Comparison of ENCODE assay signal across 10 cellular contexts in the genomic region with DNA sequence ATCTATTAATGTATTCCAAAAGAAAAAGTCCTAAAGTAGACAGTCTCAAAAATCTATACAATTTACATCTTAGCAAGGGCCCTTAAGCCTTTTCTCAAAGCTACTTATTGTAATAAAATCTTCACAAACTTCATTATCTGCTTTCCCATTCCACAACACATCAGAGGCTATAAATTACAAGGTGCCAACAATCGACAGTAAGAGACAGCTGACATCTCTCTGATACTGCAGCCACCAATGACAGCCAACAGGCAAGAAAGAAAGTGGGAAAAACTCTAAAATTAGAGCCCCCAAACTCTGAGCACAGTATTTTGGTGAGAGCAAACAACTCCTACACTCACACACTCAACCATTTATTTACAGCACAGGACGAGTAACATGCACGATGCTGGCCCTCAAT. TPM values are rescaled to one million over a fixed set of nuclear protein-coding genes. Genes with fewer than 3 reads are reported as not detected.
DNase-seq lines count a peak whose midpoint lies in the region; ATAC-seq and TF ChIP-seq lines count a peak whose summit lies in the region.
"Had no signal": no experiment of that assay in that cellular context is flagged by ENCODE, and none has a peak within 500 bp of the region (broad histone marks: within the 10 kb centered on the region; RNA-seq: fewer than 3 reads in every experiment).

No MANE protein-coding gene starts in this region.

- CTCF ChIA-PET in RWPE1 (lab: Yijun Ruan, JAX): interaction anchor here (0.7 to 2.2 kb wide), 4 partner anchors 100 to 864 kb away, joined by 3 to 9 read pairs (median 4); no protein-coding TSS in a partner anchor

- H3K27me3 ChIP-seq in cardiac muscle cell (no peaks in the 10 kb centered on the region), lower lobe of right lung (ENCODE audit: low read depth) (no peaks in the 10 kb centered on the region), tibial artery (no peaks in the 10 kb centered on the region)

- ATAC-seq in left ventricle myocardium superior: no peak
- ATAC-seq in activated naive CD8-positive, alpha-beta T cell treated with anti-CD3 and anti-CD28 coated beads, Interleukin-2, amount 10 ng/mL, durations not matched to agents 7 days and 5 days (ENCODE audit: low read depth): no peak
- ATAC-seq in lower lobe of right lung: no peak
- no peak for ATAC-seq in HG03469 (IDR thresholded peaks at IDR 0.05; ENCODE audit: unreplicated experiment)

- no peak for TF ChIP-seq CTCF in cardiac muscle cell (IDR thresholded peaks at IDR 0.05; ENCODE audit: low read depth, low read length)
- TF ChIP-seq CTCF in lower lobe of right lung (IDR thresholded peaks at IDR 0.05): no peak
- no peak for TF ChIP-seq CTCF in tibial artery (IDR thresholded peaks at IDR 0.05)
- no peak for TF ChIP-seq CTCF in RWPE1 (conservative IDR thresholded peaks at IDR 0.05; ENCODE audit: low read depth)

- H3K36me3 Mint-ChIP-seq in activated naive CD8-positive, alpha-beta T cell treated with anti-CD3 and anti-CD28 coated beads, Interleukin-2, amount 10 ng/mL, durations not matched to agents 7 days and 5 days: no peaks in the 10 kb centered on the region

- peak overlapping the region; percentile 90 for H3K4me3 Mint-ChIP-seq in activated naive CD8-positive, alpha-beta T cell treated with anti-CD3 and anti-CD28 coated beads, Interleukin-2, amount 10 ng/mL, durations not matched to agents 7 days and 5 days

- no peaks in the 10 kb centered on the region for H3K27me3 Mint-ChIP-seq in activated naive CD8-positive, alpha-beta T cell treated with anti-CD3 and anti-CD28 coated beads, Interleukin-2, amount 10 ng/mL, durations not matched to agents 7 days and 5 days

- H3K9me3 ChIP-seq in cardiac muscle cell (ENCODE audit: low read depth) (no peaks in the 10 kb centered on the region), lower lobe of right lung (no peaks in the 10 kb centered on the region), tibial artery (no peaks in the 10 kb centered on the region)

- H3K4me3 ChIP-seq in cardiac muscle cell (peak overlapping the region; percentile 0), lower lobe of right lung (peak overlapping the region; percentile 81), tibial artery (peak overlapping the region; percentile 92 to 98)

- peaks cover 15% of the 10 kb centered on the region for H3K4me1 ChIP-seq in cardiac muscle cell (ENCODE audit: low read depth)
- peaks cover 25% of the 10 kb centered on the region for H3K4me1 ChIP-seq in lower lobe of right lung
- peaks cover 0 to 21% (median 9%) of the 10 kb centered on the region in 4 donors for H3K4me1 ChIP-seq in tibial artery

- no peaks in the 10 kb centered on the region for H3K9me3 Mint-ChIP-seq in activated naive CD8-positive, alpha-beta T cell treated with anti-CD3 and anti-CD28 coated beads, Interleukin-2, amount 10 ng/mL, durations not matched to agents 7 days and 5 days

- intact Hi-C loops in left ventricle myocardium superior (cut with micrococcal nuclease) (no loop called here), lower lobe of right lung (cut with DNase I) (no loop called here), tibial artery (cut with DNase I; ENCODE audit: low total_unique reads) (no loop called here)

- H3K4me1 Mint-ChIP-seq in activated naive CD8-positive, alpha-beta T cell treated with anti-CD3 and anti-CD28 coated beads, Interleukin-2, amount 10 ng/mL, durations not matched to agents 7 days and 5 days: peaks cover 20% of the 10 kb centered on the region

- peak overlapping the region; percentile 64 for H3K27ac Mint-ChIP-seq in activated naive CD8-positive, alpha-beta T cell treated with anti-CD3 and anti-CD28 coated beads, Interleukin-2, amount 10 ng/mL, durations not matched to agents 7 days and 5 days

- POLR2A ChIA-PET in activated naive CD8-positive, alpha-beta T cell treated with anti-CD3 and anti-CD28 coated beads, Interleukin-2, amount 10 ng/mL, durations not matched to agents 7 days and 5 days (lab: Charles Lee): interaction anchor here (0.7 to 1.0 kb wide), 2 partner anchors 34 to 41 kb away, joined by 3 to 4 read pairs; no protein-coding TSS in a partner anchor
- POLR2A ChIA-PET in RWPE1 (lab: Yijun Ruan, JAX; ENCODE audit: low non-redundant PET): no interaction called here

- peaks cover 23% of the 10 kb centered on the region for H3K36me3 ChIP-seq in cardiac muscle cell
- peaks cover 35% of the 10 kb centered on the region for H3K36me3 ChIP-seq in lower lobe of right lung
- peaks cover 20 to 38% (median 36%) of the 10 kb centered on the region in 3 donors for H3K36me3 ChIP-seq in tibial artery

- H3K27ac ChIP-seq in cardiac muscle cell: no peak overlapping the region
- peak overlapping the region; percentile 93 for H3K27ac ChIP-seq in lower lobe of right lung
- H3K27ac ChIP-seq in tibial artery: peak overlapping the region in 1 of 2 donors; percentile 85
- H3K27ac ChIP-seq in RWPE1: no peak overlapping the region

- no peak for DNase-seq in cardiac muscle cell (ENCODE audit: low read depth in 1 of 2, low spot score in 1 of 2)
- no peak for DNase-seq in left ventricle myocardium superior
- no peak for DNase-seq in activated naive CD8-positive, alpha-beta T cell treated with anti-CD3 and anti-CD28 coated beads, Interleukin-2, amount 10 ng/mL, durations not matched to agents 7 days and 5 days
- DNase-seq in lower lobe of right lung: no peak
- no peak for DNase-seq in tibial artery
- DNase-seq in stimulated activated CD4-positive, alpha-beta T cell treated with anti-CD3 and anti-CD28 coated beads, Interleukin-1b, Interleukin-23, amount 100 ng/mL, for 48 hours: no peak
- DNase-seq in RWPE1 (ENCODE audit: low spot score): no peak
- DNase-seq: GOT3 had no signal

RNA-seq across cellular contexts. Expression of a gene that starts 2.2 kb away (rescaled TPM):
- total RNA-seq in cardiac muscle cell: 26.8 and 39.4 TPM in 2 replicates
- 29.4 and 35.8 TPM in 2 replicates for polyA plus RNA-seq in cardiac muscle cell
- 11.2 TPM for total RNA-seq in left ventricle myocardium superior
- 10 to 100 TPM; 15.4 to 17.3 TPM for total RNA-seq in activated naive CD8-positive, alpha-beta T cell treated with anti-CD3 and anti-CD28 coated beads, Interleukin-2, amount 10 ng/mL, durations not matched to agents 7 days and 5 days
- 28.9 TPM for total RNA-seq in lower lobe of right lung

RNA-seq across cellular contexts. Expression of a gene that starts 15.7 kb away (rescaled TPM):
- total RNA-seq in cardiac muscle cell: not detected in 2 replicates
- not detected in 2 replicates for polyA plus RNA-seq in cardiac muscle cell
- total RNA-seq in left ventricle myocardium superior: not detected
- total RNA-seq in activated naive CD8-positive, alpha-beta T cell treated with anti-CD3 and anti-CD28 coated beads, Interleukin-2, amount 10 ng/mL, durations not matched to agents 7 days and 5 days: not detected
- total RNA-seq in lower lobe of right lung: not detected
- total RNA-seq: bronchial epithelial cell had no signal

RNA-seq across cellular contexts. Expression of a gene that starts 49.3 kb away (rescaled TPM):
- total RNA-seq in cardiac muscle cell (27.7 and 41.0 TPM in 2 replicates), left ventricle myocardium superior (14.0 TPM), lower lobe of right lung (51.7 TPM)
- 22.1 and 31.8 TPM in 2 replicates for polyA plus RNA-seq in cardiac muscle cell
- 1 to 10 TPM; 7.0 to 9.0 TPM for total RNA-seq in activated naive CD8-positive, alpha-beta T cell treated with anti-CD3 and anti-CD28 coated beads, Interleukin-2, amount 10 ng/mL, durations not matched to agents 7 days and 5 days
- total RNA-seq: bronchial epithelial cell had no signal

Comparison
In these comparisons a context has a peak if more than half of its experiments do, and no peak if none do; other contexts are left out.
1. H3K4me3 ChIP-seq: peak in every context shown above with its lines; median percentile 95 in tibial artery; 81 in lower lobe of right lung; 0 in cardiac muscle cell.